ENCODE assay signal across 33 cellular contexts in the genomic region with DNA sequence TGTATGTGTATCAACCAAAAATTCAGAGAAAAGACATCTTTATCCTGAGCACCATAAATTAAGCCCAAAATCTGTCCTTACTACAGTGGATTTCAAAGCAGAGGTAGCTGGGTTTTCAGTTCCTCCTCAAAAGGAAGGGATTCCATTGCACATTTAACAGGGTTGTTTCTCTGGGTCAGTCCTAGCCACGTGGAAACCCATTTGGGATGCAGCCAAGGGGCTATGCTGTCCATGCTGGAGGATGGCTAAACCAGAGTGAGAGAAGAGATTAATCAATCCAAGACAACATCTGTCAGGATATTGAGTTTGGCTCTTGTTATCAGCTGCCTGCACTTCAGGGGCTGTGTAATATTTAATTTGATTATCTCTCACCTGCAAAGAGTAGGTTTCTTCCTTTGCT. TPM values are rescaled to one million over a fixed set of nuclear protein-coding genes. Genes with fewer than 3 reads are reported as not detected.
"Had no signal": no experiment of that assay in that cellular context is flagged by ENCODE, and none has a peak within 500 bp of the region (broad histone marks: within the 10 kb centered on the region; RNA-seq: fewer than 3 reads in every experiment).

No MANE protein-coding gene starts in this region.

- H3K36me3 Mint-ChIP-seq: activated CD8-positive, alpha-beta memory T cell treated with anti-CD3 and anti-CD28 coated beads, Interleukin-2, amount 10 ng/mL, durations not matched to agents 7 days and 5 days; activated naive CD8-positive, alpha-beta T cell treated with anti-CD3 and anti-CD28 coated beads, Interleukin-2, amount 10 ng/mL, durations not matched to agents 7 days and 5 days had no signal

- H3K4me1 Mint-ChIP-seq: activated B cell treated with CpG ODN at 0.5 μM for 24 hours; activated CD4-positive, alpha-beta memory T cell treated with anti-CD3 and anti-CD28 coated beads, Interleukin-2, amount 10 ng/mL, durations not matched to agents 7 days and 5 days; activated CD8-positive, alpha-beta memory T cell treated with anti-CD3 and anti-CD28 coated beads, Interleukin-2, amount 10 ng/mL, durations not matched to agents 7 days and 5 days; activated naive CD8-positive, alpha-beta T cell treated with anti-CD3 and anti-CD28 coated beads, Interleukin-2, amount 10 ng/mL, durations not matched to agents 7 days and 5 days; central memory CD8-positive, alpha-beta T cell had no signal

- DNase-seq: activated B cell treated with CpG ODN at 0.5 μM for 24 hours; activated CD4-positive, alpha-beta memory T cell treated with anti-CD3 and anti-CD28 coated beads, Interleukin-2, amount 10 ng/mL, durations not matched to agents 7 days and 5 days; activated CD4-positive, alpha-beta T cell treated with anti-CD3 and anti-CD28 coated beads for 1 hour; activated CD4-positive, alpha-beta T cell treated with anti-CD3 and anti-CD28 coated beads for 48 hours; activated CD8-positive, alpha-beta memory T cell treated with anti-CD3 and anti-CD28 coated beads for 24 hours; activated CD8-positive, alpha-beta memory T cell treated with anti-CD3 and anti-CD28 coated beads, Interleukin-2, amount 10 ng/mL, durations not matched to agents 7 days and 5 days; activated CD8-positive, alpha-beta memory T cell treated with anti-CD3 and anti-CD28 coated beads, Interleukin-2, amount 50 U/mL, for 48 hours; activated effector memory CD4-positive, alpha-beta T cell treated with Interleukin-2 at 50 U/mL for 16 hours; activated naive CD4-positive, alpha-beta T cell treated with anti-CD3 and anti-CD28 coated beads, Interleukin-2, amount 50 U/mL, for 16 hours; activated naive CD8-positive, alpha-beta T cell treated with anti-CD3 and anti-CD28 coated beads, Interleukin-2, amount 10 ng/mL, durations not matched to agents 7 days and 5 days; activated T-cell treated with anti-CD3 and anti-CD28 coated beads, Interleukin-2, amount 50 U/mL, for 48 hours; colonic mucosa; Karpas-422; KBM-7; MG63; NCI-H1048; NCI-H1105 treated with DMSO at 0.1 percent for 48 hours; NCI-H1436; NCI-H187; NCI-H2029 treated with DMSO at 0.1 percent for 48 hours; NCI-H2107; NCI-H226; NCI-H510A; PC-3; Peyer's patch; RPMI8226; SHP77 treated with DMSO at 0.1 percent for 48 hours; SW 1271; T-helper 1 cell; T-helper 2 cell; T-helper 9 cell had no signal

- H3K9me3 Mint-ChIP-seq: activated CD4-positive, alpha-beta memory T cell treated with anti-CD3 and anti-CD28 coated beads, Interleukin-2, amount 10 ng/mL, durations not matched to agents 7 days and 5 days; activated naive CD8-positive, alpha-beta T cell treated with anti-CD3 and anti-CD28 coated beads, Interleukin-2, amount 10 ng/mL, durations not matched to agents 7 days and 5 days; central memory CD8-positive, alpha-beta T cell had no signal

- H3K27me3 Mint-ChIP-seq: activated B cell treated with CpG ODN at 0.5 μM for 24 hours; activated CD4-positive, alpha-beta memory T cell treated with anti-CD3 and anti-CD28 coated beads, Interleukin-2, amount 10 ng/mL, durations not matched to agents 7 days and 5 days; activated CD8-positive, alpha-beta memory T cell treated with anti-CD3 and anti-CD28 coated beads, Interleukin-2, amount 10 ng/mL, durations not matched to agents 7 days and 5 days; activated naive CD8-positive, alpha-beta T cell treated with anti-CD3 and anti-CD28 coated beads, Interleukin-2, amount 10 ng/mL, durations not matched to agents 7 days and 5 days; central memory CD8-positive, alpha-beta T cell had no signal

- H3K27ac Mint-ChIP-seq: activated B cell treated with CpG ODN at 0.5 μM for 24 hours; activated CD4-positive, alpha-beta memory T cell treated with anti-CD3 and anti-CD28 coated beads, Interleukin-2, amount 10 ng/mL, durations not matched to agents 7 days and 5 days; activated CD8-positive, alpha-beta memory T cell treated with anti-CD3 and anti-CD28 coated beads, Interleukin-2, amount 10 ng/mL, durations not matched to agents 7 days and 5 days; activated naive CD8-positive, alpha-beta T cell treated with anti-CD3 and anti-CD28 coated beads, Interleukin-2, amount 10 ng/mL, durations not matched to agents 7 days and 5 days had no signal

- H3K4me3 Mint-ChIP-seq: activated B cell treated with CpG ODN at 0.5 μM for 24 hours; activated CD4-positive, alpha-beta memory T cell treated with anti-CD3 and anti-CD28 coated beads, Interleukin-2, amount 10 ng/mL, durations not matched to agents 7 days and 5 days; activated CD8-positive, alpha-beta memory T cell treated with anti-CD3 and anti-CD28 coated beads, Interleukin-2, amount 10 ng/mL, durations not matched to agents 7 days and 5 days; activated naive CD8-positive, alpha-beta T cell treated with anti-CD3 and anti-CD28 coated beads, Interleukin-2, amount 10 ng/mL, durations not matched to agents 7 days and 5 days; central memory CD8-positive, alpha-beta T cell had no signal

- ATAC-seq: activated CD8-positive, alpha-beta memory T cell treated with anti-CD3 and anti-CD28 coated beads, Interleukin-2, amount 10 ng/mL, durations not matched to agents 7 days and 5 days; PC-3 had no signal

RNA-seq across cellular contexts. Expression of a gene that starts 28.1 kb away (rescaled TPM):
- total RNA-seq: activated CD4-positive, alpha-beta memory T cell treated with anti-CD3 and anti-CD28 coated beads, Interleukin-2, amount 10 ng/mL, durations not matched to agents 7 days and 5 days; activated CD8-positive, alpha-beta memory T cell treated with anti-CD3 and anti-CD28 coated beads, Interleukin-2, amount 10 ng/mL, durations not matched to agents 7 days and 5 days; activated naive CD8-positive, alpha-beta T cell treated with anti-CD3 and anti-CD28 coated beads, Interleukin-2, amount 10 ng/mL, durations not matched to agents 7 days and 5 days; SJSA1 had no signal
